Comparison of ENCODE assay signal across 32 cellular contexts in the genomic region with DNA sequence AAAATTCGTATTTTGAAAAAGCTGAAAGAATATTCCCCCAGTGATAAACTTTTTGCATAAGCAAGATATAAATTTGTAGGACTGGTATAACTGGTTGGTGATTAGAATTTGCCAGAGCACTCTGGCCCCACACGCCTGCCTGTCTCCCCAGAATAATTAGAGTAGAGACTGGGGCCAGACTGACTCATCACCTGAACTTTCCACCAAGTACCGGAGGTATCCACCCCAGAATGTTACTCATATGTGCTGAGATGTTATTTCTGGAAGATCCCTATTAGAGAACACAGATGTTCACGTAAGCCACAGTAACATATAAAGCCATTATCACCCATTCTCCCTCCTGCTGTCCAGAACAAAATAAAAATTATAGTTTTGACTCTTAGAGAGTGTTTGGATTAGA. TPM values are rescaled to one million over a fixed set of nuclear protein-coding genes. Genes with fewer than 3 reads are reported as not detected.
"Had no signal": no experiment of that assay in that cellular context is flagged by ENCODE, and none has a peak within 500 bp of the region (broad histone marks: within the 10 kb centered on the region; RNA-seq: fewer than 3 reads in every experiment).

No MANE protein-coding gene starts in this region.

- H3K27ac ChIP-seq: cardiac muscle cell, SJSA1 had no signal

- H3K36me3 ChIP-seq: cardiac muscle cell, SJSA1 had no signal

- H3K27me3 ChIP-seq: cardiac muscle cell, SJSA1 had no signal

- FAIRE-seq: astrocyte, TTC549 had no signal

- H3K4me1 Mint-ChIP-seq: activated B cell treated with CpG ODN at 0.5 μM for 24 hours; activated CD4-positive, alpha-beta T cell treated with anti-CD3 and anti-CD28 coated beads, Interleukin-2, amount 10 ng/mL, durations not matched to agents 7 days and 5 days; activated T-helper 17 cell treated with anti-CD3 and anti-CD28 coated beads, Interleukin-2, amount 50 U/mL, for 72 hours; T-helper 17 cell had no signal

- H3K4me1 ChIP-seq: SJSA1 had no signal

- ATAC-seq: activated T-helper 17 cell treated with anti-CD3 and anti-CD28 coated beads, Interleukin-2, amount 50 U/mL, for 72 hours; Panc1; SK-N-SH treated with all-trans-retinoic acid at 6 μM for 48 hours; T-helper 17 cell had no signal

- H3K9me3 ChIP-seq: SJSA1 had no signal

- DNase-seq: activated B cell treated with CpG ODN at 0.5 μM for 24 hours; activated CD4-positive, alpha-beta memory T cell treated with anti-CD3 and anti-CD28 coated beads for 36 hours; activated CD4-positive, alpha-beta T cell treated with anti-CD3 and anti-CD28 coated beads for 1 hour; activated CD4-positive, alpha-beta T cell treated with anti-CD3 and anti-CD28 coated beads, Interleukin-2, amount 10 ng/mL, durations not matched to agents 7 days and 5 days; activated CD8-positive, alpha-beta memory T cell treated with anti-CD3 and anti-CD28 coated beads for 24 hours; activated gamma-delta T cell; activated naive CD4-positive, alpha-beta T cell treated with anti-CD3 and anti-CD28 coated beads for 36 hours; activated T-cell treated with anti-CD3 and anti-CD28 coated beads, Interleukin-2, amount 50 U/mL, for 48 hours; amygdala; Kasumi-1; KBM-7; NCI-H1048; NCI-H1694; NCI-H2107; NCI-H446; NCI-H524 treated with DMSO at 0.1 percent for 48 hours; NCI-H82; NK-92 treated with Interleukin-12 subunit alpha and Interleukin-12 subunit beta, amount 100 ng/mL, for 24 hours; OCI-M1; RPMI8226; SHP77; T-helper 17 cell; T1000 had no signal

- H3K4me3 Mint-ChIP-seq: activated B cell treated with CpG ODN at 0.5 μM for 24 hours; activated CD4-positive, alpha-beta memory T cell treated with anti-CD3 and anti-CD28 coated beads for 36 hours; activated CD4-positive, alpha-beta T cell treated with anti-CD3 and anti-CD28 coated beads, Interleukin-2, amount 10 ng/mL, durations not matched to agents 7 days and 5 days; activated naive CD4-positive, alpha-beta T cell treated with anti-CD3 and anti-CD28 coated beads for 36 hours; activated naive CD8-positive, alpha-beta T cell; activated T-helper 17 cell treated with anti-CD3 and anti-CD28 coated beads, Interleukin-2, amount 50 U/mL, for 72 hours; brain; T-helper 17 cell had no signal

- H3K4me3 ChIP-seq: cardiac muscle cell, SJSA1 had no signal

- H3K36me3 Mint-ChIP-seq: activated CD4-positive, alpha-beta memory T cell treated with anti-CD3 and anti-CD28 coated beads for 36 hours; activated naive CD8-positive, alpha-beta T cell had no signal

- H3K27me3 Mint-ChIP-seq: activated B cell treated with CpG ODN at 0.5 μM for 24 hours had no signal

- H3K27ac Mint-ChIP-seq: activated B cell treated with CpG ODN at 0.5 μM for 24 hours; activated CD4-positive, alpha-beta memory T cell treated with anti-CD3 and anti-CD28 coated beads for 36 hours; activated CD4-positive, alpha-beta T cell treated with anti-CD3 and anti-CD28 coated beads, Interleukin-2, amount 10 ng/mL, durations not matched to agents 7 days and 5 days; activated naive CD4-positive, alpha-beta T cell treated with anti-CD3 and anti-CD28 coated beads for 36 hours; activated naive CD8-positive, alpha-beta T cell; activated T-helper 17 cell treated with anti-CD3 and anti-CD28 coated beads, Interleukin-2, amount 50 U/mL, for 72 hours; T-helper 17 cell had no signal

RNA-seq across cellular contexts. Expression of gene PIWIL1, which starts 49.5 kb away (rescaled TPM):
- total RNA-seq: activated B cell treated with CpG ODN at 0.5 μM for 24 hours; activated CD4-positive, alpha-beta memory T cell treated with anti-CD3 and anti-CD28 coated beads for 36 hours; activated CD4-positive, alpha-beta T cell treated with anti-CD3 and anti-CD28 coated beads, Interleukin-2, amount 10 ng/mL, durations not matched to agents 7 days and 5 days; activated naive CD4-positive, alpha-beta T cell treated with anti-CD3 and anti-CD28 coated beads for 36 hours; activated T-helper 17 cell treated with anti-CD3 and anti-CD28 coated beads, Interleukin-2, amount 50 U/mL, for 72 hours; astrocyte; cardiac muscle cell; SJSA1; T-helper 17 cell had no signal
- polyA plus RNA-seq: cardiac muscle cell had no signal
